2 cellular contexts compared by ENCODE assay signal in the genomic region with DNA sequence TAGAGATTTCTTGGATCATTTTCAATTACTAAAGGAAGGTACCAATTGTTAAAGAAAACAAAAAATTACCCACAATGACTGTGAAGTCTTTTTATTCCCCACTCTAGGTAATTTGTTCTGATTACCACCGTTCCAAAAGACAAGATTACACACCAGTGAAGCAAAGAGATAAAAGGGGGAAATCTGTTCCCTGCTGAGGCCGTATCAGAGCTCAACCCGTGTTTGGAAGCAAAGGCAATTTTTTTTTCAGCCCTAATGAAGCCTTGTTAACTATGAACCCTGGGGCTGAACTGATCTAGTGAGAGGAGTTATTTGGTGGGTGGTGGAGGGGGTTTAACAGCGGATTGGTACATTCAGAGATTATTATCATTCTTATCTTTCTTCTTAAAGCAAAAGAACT.
TF ChIP-seq lines count a peak whose summit lies in the region.

No MANE protein-coding gene starts in this region.

TF ChIP-seq in A549, 52 proteins besides CTCF, POLR2A, EP300 and RAD21:
- TF ChIP-seq, protein P1, sequence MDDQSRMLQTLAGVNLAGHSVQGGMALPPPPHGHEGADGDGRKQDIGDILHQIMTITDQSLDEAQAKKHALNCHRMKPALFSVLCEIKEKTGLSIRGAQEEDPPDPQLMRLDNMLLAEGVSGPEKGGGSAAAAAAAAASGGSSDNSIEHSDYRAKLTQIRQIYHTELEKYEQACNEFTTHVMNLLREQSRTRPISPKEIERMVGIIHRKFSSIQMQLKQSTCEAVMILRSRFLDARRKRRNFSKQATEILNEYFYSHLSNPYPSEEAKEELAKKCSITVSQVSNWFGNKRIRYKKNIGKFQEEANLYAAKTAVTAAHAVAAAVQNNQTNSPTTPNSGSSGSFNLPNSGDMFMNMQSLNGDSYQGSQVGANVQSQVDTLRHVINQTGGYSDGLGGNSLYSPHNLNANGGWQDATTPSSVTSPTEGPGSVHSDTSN (IDR thresholded peaks at IDR 0.05), result no peak
- TF ChIP-seq ZSCAN20 (CRISPR knock-in tag; IDR thresholded peaks at IDR 0.05) (no peak), GATA3 (IDR thresholded peaks at IDR 0.05; ENCODE audit: borderline replicate concordance) (no peak), FOSB (CRISPR knock-in tag; IDR thresholded peaks at IDR 0.05) (no peak), HDAC2 (IDR thresholded peaks at IDR 0.05) (no peak), RFX5 (IDR thresholded peaks at IDR 0.05) (no peak), SMC3 (IDR thresholded peaks at IDR 0.05) (no peak), TP53 (CRISPR knock-in tag; IDR thresholded peaks at IDR 0.05) (no peak), CBX2 (IDR thresholded peaks at IDR 0.05; ENCODE audit: borderline replicate concordance, low read depth) (no peak), FOSL2 (IDR thresholded peaks at IDR 0.05) (no peak), FOSL2 (CRISPR knock-in tag; IDR thresholded peaks at IDR 0.05) (no peak), NPAS2 (CRISPR knock-in tag; IDR thresholded peaks at IDR 0.05; ENCODE audit: borderline replicate concordance) (no peak), JUN (IDR thresholded peaks at IDR 0.05) (no peak), EHF (CRISPR knock-in tag; IDR thresholded peaks at IDR 0.05) (no peak)
- TF ChIP-seq, protein P2, sequence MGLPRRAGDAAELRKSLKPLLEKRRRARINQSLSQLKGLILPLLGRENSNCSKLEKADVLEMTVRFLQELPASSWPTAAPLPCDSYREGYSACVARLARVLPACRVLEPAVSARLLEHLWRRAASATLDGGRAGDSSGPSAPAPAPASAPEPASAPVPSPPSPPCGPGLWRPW (IDR thresholded peaks at IDR 0.05), result no peak

TF ChIP-seq in IMR-90, 13 proteins besides CTCF, POLR2A, EP300 and RAD21 (continued from another document):
- TF ChIP-seq RFX5 (IDR thresholded peaks at IDR 0.05; ENCODE audit: low read depth, low read length), result no peak
- TF ChIP-seq BHLHE40 (IDR thresholded peaks at IDR 0.05; ENCODE audit: low read depth, low read length), result no peak
- no peak for TF ChIP-seq RCOR1 (IDR thresholded peaks at IDR 0.05; ENCODE audit: insufficient replicate concordance, low read length)
- TF ChIP-seq, protein P3, sequence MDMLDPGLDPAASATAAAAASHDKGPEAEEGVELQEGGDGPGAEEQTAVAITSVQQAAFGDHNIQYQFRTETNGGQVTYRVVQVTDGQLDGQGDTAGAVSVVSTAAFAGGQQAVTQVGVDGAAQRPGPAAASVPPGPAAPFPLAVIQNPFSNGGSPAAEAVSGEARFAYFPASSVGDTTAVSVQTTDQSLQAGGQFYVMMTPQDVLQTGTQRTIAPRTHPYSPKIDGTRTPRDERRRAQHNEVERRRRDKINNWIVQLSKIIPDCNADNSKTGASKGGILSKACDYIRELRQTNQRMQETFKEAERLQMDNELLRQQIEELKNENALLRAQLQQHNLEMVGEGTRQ (IDR thresholded peaks at IDR 0.05; ENCODE audit: low read depth, low read length), result no peak
- TF ChIP-seq, protein P4, sequence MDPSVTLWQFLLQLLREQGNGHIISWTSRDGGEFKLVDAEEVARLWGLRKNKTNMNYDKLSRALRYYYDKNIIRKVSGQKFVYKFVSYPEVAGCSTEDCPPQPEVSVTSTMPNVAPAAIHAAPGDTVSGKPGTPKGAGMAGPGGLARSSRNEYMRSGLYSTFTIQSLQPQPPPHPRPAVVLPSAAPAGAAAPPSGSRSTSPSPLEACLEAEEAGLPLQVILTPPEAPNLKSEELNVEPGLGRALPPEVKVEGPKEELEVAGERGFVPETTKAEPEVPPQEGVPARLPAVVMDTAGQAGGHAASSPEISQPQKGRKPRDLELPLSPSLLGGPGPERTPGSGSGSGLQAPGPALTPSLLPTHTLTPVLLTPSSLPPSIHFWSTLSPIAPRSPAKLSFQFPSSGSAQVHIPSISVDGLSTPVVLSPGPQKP (IDR thresholded peaks at IDR 0.05; ENCODE audit: borderline replicate concordance, low read depth, low read length), result no peak
- no peak for TF ChIP-seq MXI1 (IDR thresholded peaks at IDR 0.05; ENCODE audit: borderline replicate concordance, low read depth, low read length)
- no peak for TF ChIP-seq CEBPB (IDR thresholded peaks at IDR 0.05; ENCODE audit: low read depth, low read length)
- no peak for TF ChIP-seq NFE2L2 (IDR thresholded peaks at IDR 0.05; ENCODE audit: low read depth, low read length)
- no peak for TF ChIP-seq CHD1 (IDR thresholded peaks at IDR 0.05; ENCODE audit: low read depth, low read length)
- no peak for TF ChIP-seq FOS (IDR thresholded peaks at IDR 0.05; ENCODE audit: low read depth, low read length)
- no peak for TF ChIP-seq MAFK (IDR thresholded peaks at IDR 0.05; ENCODE audit: low read depth, low read length)
- no peak for TF ChIP-seq SMC3 (IDR thresholded peaks at IDR 0.05; ENCODE audit: low read depth, low read length)
